In genomic region chr9:107227696-107228258, GRCh38 we compare ENCODE assay signal across 22 cellular contexts. TPM values are rescaled to one million over a fixed set of nuclear protein-coding genes. Genes with fewer than 3 reads are reported as not detected.
A peak's percentile ranks its signal among the peaks of the same experiment; 100 is the strongest.
DNase-seq lines count a peak whose midpoint lies in the region; ATAC-seq and TF ChIP-seq lines count a peak whose summit lies in the region.
"Had no signal": no experiment of that assay in that cellular context is flagged by ENCODE, and none has a peak within 500 bp of the region (broad histone marks: within the 10 kb centered on the region; RNA-seq: fewer than 3 reads in every experiment).

No MANE protein-coding gene starts in this region.

- H3K4me3 Mint-ChIP-seq in progenitor cell of endocrine pancreas (ENCODE audit: low read depth): no peak overlapping the region
- no peak overlapping the region for H3K4me3 Mint-ChIP-seq in CD8-positive, alpha-beta T cell
- no peak overlapping the region for H3K4me3 Mint-ChIP-seq in endothelial cell (ENCODE audit: unreplicated experiment)
- H3K4me3 Mint-ChIP-seq: activated B cell treated with CpG ODN at 0.5 μM for 24 hours; activated CD4-positive, alpha-beta memory T cell treated with anti-CD3 and anti-CD28 coated beads for 36 hours; IgD-negative memory B cell; immature natural killer cell; stimulated activated memory B cell treated with anti-CD40 and anti-IgM and Interleukin-4, amounts not matched to agents 10 μg/mL and 1 μg/mL and 100 μg/mL, for 72 hours had no signal

- H3K4me1 Mint-ChIP-seq in progenitor cell of endocrine pancreas (ENCODE audit: low read depth): peaks cover 24% of the 10 kb centered on the region
- no peaks in the 10 kb centered on the region for H3K4me1 Mint-ChIP-seq in CD8-positive, alpha-beta T cell (ENCODE audit: low read depth)
- H3K4me1 Mint-ChIP-seq in endothelial cell (ENCODE audit: unreplicated experiment): no peaks in the 10 kb centered on the region
- H3K4me1 Mint-ChIP-seq: activated B cell treated with CpG ODN at 0.5 μM for 24 hours; IgD-negative memory B cell; immature natural killer cell; stimulated activated memory B cell treated with anti-CD40 and anti-IgM and Interleukin-4, amounts not matched to agents 10 μg/mL and 1 μg/mL and 100 μg/mL, for 72 hours had no signal

- ATAC-seq in CD8-positive, alpha-beta T cell: no peak
- ATAC-seq: HCT116; lower lobe of right lung; Right ventricle myocardium inferior; stimulated activated memory B cell treated with anti-CD40 and anti-IgM and Interleukin-4, amounts not matched to agents 10 μg/mL and 1 μg/mL and 100 μg/mL, for 72 hours had no signal

- CTCF ChIA-PET in CD8-positive, alpha-beta T cell (lab: Charles Lee): interaction anchor here (0.7 to 3.5 kb wide), 3 partner anchors 12 to 113 kb away, joined by 3 to 12 read pairs (median 5); no protein-coding TSS in a partner anchor

- H3K4me1 ChIP-seq in CD8-positive, alpha-beta T cell (ENCODE audit: insufficient read depth, low read length): no peaks in the 10 kb centered on the region
- H3K4me1 ChIP-seq: BLaER1 treated with 17β-estradiol and CSF1 and Interleukin-3, amounts not matched to agents 10 nM and 100 nM; lower lobe of right lung had no signal

- H3K27ac Mint-ChIP-seq in progenitor cell of endocrine pancreas (peak overlapping the region; percentile 69), endothelial cell (ENCODE audit: unreplicated experiment) (no peak overlapping the region)
- H3K27ac Mint-ChIP-seq in CD8-positive, alpha-beta T cell: no peak overlapping the region
- H3K27ac Mint-ChIP-seq: activated B cell treated with CpG ODN at 0.5 μM for 24 hours; activated CD4-positive, alpha-beta memory T cell treated with anti-CD3 and anti-CD28 coated beads for 36 hours; IgD-negative memory B cell; immature natural killer cell; stimulated activated memory B cell treated with anti-CD40 and anti-IgM and Interleukin-4, amounts not matched to agents 10 μg/mL and 1 μg/mL and 100 μg/mL, for 72 hours had no signal

- no peak overlapping the region for H3K4me3 ChIP-seq in fibroblast of mammary gland (ENCODE audit: control insufficient read depth, low read depth, low read length)
- H3K4me3 ChIP-seq in CD8-positive, alpha-beta T cell (ENCODE audit: low read depth, low read length): no peak overlapping the region
- H3K4me3 ChIP-seq: BLaER1 treated with 17β-estradiol and CSF1 and Interleukin-3, amounts not matched to agents 10 nM and 100 nM; lower lobe of right lung; smooth muscle cell had no signal

- H3K9me3 ChIP-seq in CD8-positive, alpha-beta T cell (ENCODE audit: low read length): no peaks in the 10 kb centered on the region
- H3K9me3 ChIP-seq: BLaER1 treated with 17β-estradiol and CSF1 and Interleukin-3, amounts not matched to agents 10 nM and 100 nM; lower lobe of right lung had no signal

- H3K36me3 Mint-ChIP-seq in progenitor cell of endocrine pancreas (ENCODE audit: insufficient read depth) (no peaks in the 10 kb centered on the region), endothelial cell (ENCODE audit: low read depth, unreplicated experiment) (no peaks in the 10 kb centered on the region)
- no peaks in the 10 kb centered on the region for H3K36me3 Mint-ChIP-seq in CD8-positive, alpha-beta T cell
- H3K36me3 Mint-ChIP-seq: activated CD4-positive, alpha-beta memory T cell treated with anti-CD3 and anti-CD28 coated beads for 36 hours; IgD-negative memory B cell; immature natural killer cell; stimulated activated memory B cell treated with anti-CD40 and anti-IgM and Interleukin-4, amounts not matched to agents 10 μg/mL and 1 μg/mL and 100 μg/mL, for 72 hours had no signal

- no peak for TF ChIP-seq CTCF in fibroblast of mammary gland (conservative IDR thresholded peaks at IDR 0.05; ENCODE audit: control insufficient read depth, insufficient read depth, low read depth, low read length)
- no peak for TF ChIP-seq CTCF in progenitor cell of endocrine pancreas (IDR thresholded peaks at IDR 0.05; ENCODE audit: unreplicated experiment)
- TF ChIP-seq CTCF in CD8-positive, alpha-beta T cell (IDR thresholded peaks at IDR 0.05): no peak
- TF ChIP-seq CTCF in endothelial cell (IDR thresholded peaks at IDR 0.05; ENCODE audit: unreplicated experiment): no peak

- peak; percentile 3 for DNase-seq in NCI-H526 treated with DMSO at 0.1 percent for 48 hours (lab: John Stamatoyannopoulos, UW)
- no peak for DNase-seq in NCI-H526 (lab: John Stamatoyannopoulos, UW)
- peak; percentile 78 for DNase-seq in NCI-H146 treated with DMSO at 0.1 percent for 48 hours (lab: John Stamatoyannopoulos, UW; ENCODE audit: unreplicated experiment)
- peak; percentile 28 for DNase-seq in fibroblast of mammary gland (ENCODE audit: low read depth)
- no peak for DNase-seq in progenitor cell of endocrine pancreas (ENCODE audit: low spot score, unreplicated experiment)
- no peak for DNase-seq in CD8-positive, alpha-beta T cell
- no peak for DNase-seq in endothelial cell (ENCODE audit: low spot score)
- DNase-seq in NCI-H1092 treated with DMSO at 0.1 percent for 48 hours (lab: John Stamatoyannopoulos, UW): no peak
- DNase-seq: activated B cell treated with CpG ODN at 0.5 μM for 24 hours; activated CD4-positive, alpha-beta memory T cell treated with anti-CD3 and anti-CD28 coated beads for 36 hours; cortex of kidney; foreskin fibroblast; immature natural killer cell; lower lobe of right lung; MM.1S; T-helper 9 cell had no signal

- H3K27me3 Mint-ChIP-seq in progenitor cell of endocrine pancreas (no peaks in the 10 kb centered on the region), endothelial cell (ENCODE audit: unreplicated experiment) (no peaks in the 10 kb centered on the region)
- peaks cover 21% of the 10 kb centered on the region for H3K27me3 Mint-ChIP-seq in CD8-positive, alpha-beta T cell (ENCODE audit: low read depth)

- no peaks in the 10 kb centered on the region for H3K36me3 ChIP-seq in CD8-positive, alpha-beta T cell (ENCODE audit: insufficient read depth, low read length)
- H3K36me3 ChIP-seq: BLaER1 treated with 17β-estradiol and CSF1 and Interleukin-3, amounts not matched to agents 10 nM and 100 nM; lower lobe of right lung had no signal

- no peaks in the 10 kb centered on the region for H3K27me3 ChIP-seq in CD8-positive, alpha-beta T cell (ENCODE audit: insufficient read depth, low read length)
- H3K27me3 ChIP-seq: BLaER1 treated with 17β-estradiol and CSF1 and Interleukin-3, amounts not matched to agents 10 nM and 100 nM had no signal

- POLR2A ChIA-PET in CD8-positive, alpha-beta T cell (lab: Charles Lee): interaction anchor here (0.8 kb wide), 1 partner anchor 18 kb away, joined by 3 read pairs; no protein-coding TSS in a partner anchor

- intact Hi-C loops in CD8-positive, alpha-beta T cell (cut with DNase I, micrococcal nuclease): no loop called here

- no peaks in the 10 kb centered on the region for H3K9me3 Mint-ChIP-seq in progenitor cell of endocrine pancreas (ENCODE audit: low read depth)
- H3K9me3 Mint-ChIP-seq in CD8-positive, alpha-beta T cell: no peaks in the 10 kb centered on the region
- H3K9me3 Mint-ChIP-seq in endothelial cell (ENCODE audit: unreplicated experiment): no peaks in the 10 kb centered on the region
- H3K9me3 Mint-ChIP-seq: activated B cell treated with CpG ODN at 0.5 μM for 24 hours; activated CD4-positive, alpha-beta memory T cell treated with anti-CD3 and anti-CD28 coated beads for 36 hours; IgD-negative memory B cell; immature natural killer cell; stimulated activated memory B cell treated with anti-CD40 and anti-IgM and Interleukin-4, amounts not matched to agents 10 μg/mL and 1 μg/mL and 100 μg/mL, for 72 hours had no signal

- H3K27ac ChIP-seq in CD8-positive, alpha-beta T cell (ENCODE audit: low read depth, low read length): no peak overlapping the region
- H3K27ac ChIP-seq: BLaER1 treated with 17β-estradiol and CSF1 and Interleukin-3, amounts not matched to agents 10 nM and 100 nM; lower lobe of right lung had no signal

RNA-seq across cellular contexts. Expression of gene RAD23B, which starts 55.3 kb away (rescaled TPM):
- total RNA-seq in progenitor cell of endocrine pancreas (153 and 171 TPM in 2 replicates), endothelial cell (ENCODE audit: unreplicated experiment) (116 TPM)
- total RNA-seq in CD8-positive, alpha-beta T cell: 10 to 100 TPM; 82.9 to 91.0 TPM

Comparison
In these comparisons a context has a peak if more than half of its experiments do, and no peak if none do; other contexts are left out.
1. DNase-seq: peak in NCI-H526 treated with DMSO at 0.1 percent for 48 hours (single experiment), NCI-H146 treated with DMSO at 0.1 percent for 48 hours (single experiment) and fibroblast of mammary gland (single experiment); none in NCI-H526 (0 of 2), progenitor cell of endocrine pancreas (single experiment), CD8-positive, alpha-beta T cell (0 of 7), endothelial cell (single experiment) and NCI-H1092 treated with DMSO at 0.1 percent for 48 hours (single experiment).